27 cellular contexts compared by ENCODE assay signal in genomic region chr1:214920337-214920736, GRCh38.
"Had no signal": no experiment of that assay in that cellular context is flagged by ENCODE, and none has a peak within 500 bp of the region (broad histone marks: within the 10 kb centered on the region; RNA-seq: fewer than 3 reads in every experiment).

No MANE protein-coding gene starts in this region.

- H3K27ac ChIP-seq: dorsolateral prefrontal cortex, esophagus squamous epithelium, heart right ventricle, left lung, parathyroid adenoma, right lobe of liver, stomach, thyroid gland, vagina had no signal

- FAIRE-seq: islet of Langerhans had no signal

- H3K4me1 ChIP-seq: esophagus squamous epithelium, heart right ventricle, left lung, parathyroid adenoma, right lobe of liver, stomach, vagina had no signal

- H3K27me3 ChIP-seq: dorsolateral prefrontal cortex, esophagus squamous epithelium, left lung, right lobe of liver, stomach, thyroid gland, vagina had no signal

- ATAC-seq: heart right ventricle; left cardiac atrium; left lung; naive thymus-derived CD8-positive, alpha-beta T cell; right lobe of liver; stimulated activated effector memory CD8-positive, alpha-beta T cell treated with anti-CD3 and anti-CD28 coated beads, Interleukin-12 subunit alpha, Interleukin-12 subunit beta, amount 100 ng/mL, for 72 hours had no signal

- H3K79me2 ChIP-seq: parathyroid adenoma had no signal

- H3K4me3 ChIP-seq: dorsolateral prefrontal cortex, esophagus squamous epithelium, heart right ventricle, left lung, right lobe of liver, smooth muscle cell, stomach, thyroid gland, vagina had no signal

- H3K27ac Mint-ChIP-seq: naive thymus-derived CD8-positive, alpha-beta T cell; progenitor cell of endocrine pancreas; stimulated activated effector memory CD8-positive, alpha-beta T cell treated with anti-CD3 and anti-CD28 coated beads, Interleukin-12 subunit alpha, Interleukin-12 subunit beta, amount 100 ng/mL, for 72 hours had no signal

- DNase-seq: cortex of kidney; dorsolateral prefrontal cortex; effector CD4-positive, alpha-beta T cell; erythroblast; esophagus squamous epithelium; foreskin melanocyte; glutamatergic neuron; heart right ventricle; hippocampal formation; left cardiac atrium; left lung; mammary epithelial cell; naive thymus-derived CD8-positive, alpha-beta T cell; right lobe of liver; stimulated activated CD4-positive, alpha-beta T cell treated with anti-CD3 and anti-CD28 coated beads, Interleukin-12 subunit alpha, Interleukin-12 subunit beta, amount 100 ng/mL, for 4 hours; stimulated activated CD4-positive, alpha-beta T cell treated with anti-CD3 and anti-CD28 coated beads, Interleukin-1b, Interleukin-23, amount 100 ng/mL, for 48 hours; stimulated activated CD4-positive, alpha-beta T cell treated with anti-CD3 and anti-CD28 coated beads, Interleukin-4, amount 100 ng/mL, for 24 hours; stimulated activated naive CD4-positive, alpha-beta T cell treated with Interleukin-2 at 50 U/mL for 16 hours; stomach; thyroid gland; trophoblast cell had no signal

- H3K9me3 ChIP-seq: esophagus squamous epithelium, heart right ventricle, left lung, right lobe of liver, stomach, thyroid gland, vagina had no signal

- H3K4me1 Mint-ChIP-seq: stimulated activated effector memory CD8-positive, alpha-beta T cell treated with anti-CD3 and anti-CD28 coated beads, Interleukin-12 subunit alpha, Interleukin-12 subunit beta, amount 100 ng/mL, for 72 hours had no signal

- H3K36me3 ChIP-seq: esophagus squamous epithelium, heart right ventricle, left lung, right lobe of liver, stomach, thyroid gland, vagina had no signal

- H3K36me3 Mint-ChIP-seq: stimulated activated effector memory CD8-positive, alpha-beta T cell treated with anti-CD3 and anti-CD28 coated beads, Interleukin-12 subunit alpha, Interleukin-12 subunit beta, amount 100 ng/mL, for 72 hours had no signal

- H3K9ac ChIP-seq: parathyroid adenoma had no signal

- H2AFZ ChIP-seq: parathyroid adenoma had no signal

- H3K4me3 Mint-ChIP-seq: naive thymus-derived CD8-positive, alpha-beta T cell; stimulated activated effector memory CD8-positive, alpha-beta T cell treated with anti-CD3 and anti-CD28 coated beads, Interleukin-12 subunit alpha, Interleukin-12 subunit beta, amount 100 ng/mL, for 72 hours had no signal

- H3K4me2 ChIP-seq: smooth muscle cell had no signal
